Comparison of ENCODE assay signal across 17 cellular contexts in the genomic region with DNA sequence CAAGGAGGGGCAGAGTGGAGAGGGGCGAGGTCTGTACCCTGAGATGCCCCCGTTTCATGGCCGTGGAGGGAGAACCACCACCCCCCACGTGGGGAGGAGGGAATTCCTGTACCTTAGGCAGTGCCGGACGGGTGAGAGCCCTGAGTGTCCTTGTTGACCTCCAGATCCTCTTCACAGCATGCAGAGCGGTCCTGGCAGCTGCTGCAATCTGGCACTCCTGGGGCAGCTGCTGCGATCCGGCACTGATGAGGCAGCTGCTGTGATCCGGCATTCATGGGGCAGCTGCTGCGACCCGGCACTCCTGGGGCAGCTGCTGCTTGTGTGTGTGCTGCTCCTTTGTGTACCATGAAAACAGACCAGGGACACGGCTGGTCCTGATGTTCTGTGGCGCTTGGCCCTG. TPM values are rescaled to one million over a fixed set of nuclear protein-coding genes. Genes with fewer than 3 reads are reported as not detected.
DNase-seq lines count a peak whose midpoint lies in the region; ATAC-seq and TF ChIP-seq lines count a peak whose summit lies in the region.
"Had no signal": no experiment of that assay in that cellular context is flagged by ENCODE, and none has a peak within 500 bp of the region (broad histone marks: within the 10 kb centered on the region; RNA-seq: fewer than 3 reads in every experiment).

No MANE protein-coding gene starts in this region.

- TF ChIP-seq CTCF in left ventricle myocardium inferior (IDR thresholded peaks at IDR 0.05; ENCODE audit: borderline replicate concordance) (no peak), heart right ventricle (IDR thresholded peaks at IDR 0.05) (no peak), esophagus squamous epithelium (IDR thresholded peaks at IDR 0.05) (no peak)

- H3K4me2 ChIP-seq in skeletal muscle satellite cell (ENCODE audit: low read length): no peak overlapping the region
- H3K4me2 ChIP-seq: BLaER1 treated with 17β-estradiol and CSF1 and Interleukin-3, amounts not matched to agents 10 nM and 100 nM had no signal

- ATAC-seq in Right ventricle myocardium superior (ENCODE audit: poor library complexity) (peak; percentile 70), heart right ventricle (peak in 5 of 8 donors; percentile 17 to 74 (median 59))
- no peak for ATAC-seq in activated CD4-positive, CD25-positive, alpha-beta regulatory T cell treated with anti-CD3 and anti-CD28 coated beads, Interleukin-2, amount 50 U/mL, for 24 hours
- ATAC-seq: CD8-positive, alpha-beta T cell had no signal

- DNase-seq in Right ventricle myocardium superior: no peak
- no peak for DNase-seq in left ventricle myocardium inferior
- peak; percentile 5 for DNase-seq in NCI-H2196 (lab: John Stamatoyannopoulos, UW; ENCODE audit: unreplicated experiment)
- peak in 1 of 2 donors; percentile 23 for DNase-seq in heart right ventricle
- no peak for DNase-seq in activated gamma-delta T cell (lab: John Stamatoyannopoulos, UW)
- DNase-seq in esophagus squamous epithelium (lab: John Stamatoyannopoulos, UW): no peak
- DNase-seq: CD8-positive, alpha-beta T cell; DMS79 treated with DMSO at 0.1 percent for 48 hours; KBM-7; NCI-H1930; NCI-H2171; NCI-H446 treated with DMSO at 0.1 percent for 48 hours; Peyer's patch; T-helper 1 cell had no signal

- 71 to 75% methylated on average over 14 of the region's 14 CpGs for WGBS in heart right ventricle, 2 donors
- WGBS in esophagus squamous epithelium, 2 donors: 92 to 96% methylated on average over 4 to 5 of the region's 14 CpGs

- peaks cover 77% of the 10 kb centered on the region for H3K36me3 ChIP-seq in left ventricle myocardium inferior
- peaks cover 10 to 91% (median 44%) of the 10 kb centered on the region in 9 donors for H3K36me3 ChIP-seq in heart right ventricle
- H3K36me3 ChIP-seq in skeletal muscle satellite cell (ENCODE audit: insufficient read depth, low read length): peaks cover 93% of the 10 kb centered on the region
- H3K36me3 ChIP-seq in esophagus squamous epithelium: peaks cover 24 to 96% (median 28%) of the 10 kb centered on the region in 3 donors

- H3K27ac ChIP-seq in left ventricle myocardium inferior (replicated peaks) (no peak overlapping the region), heart right ventricle (no peak overlapping the region), esophagus squamous epithelium (no peak overlapping the region)
- H3K27ac ChIP-seq: BLaER1 treated with 17β-estradiol and CSF1 and Interleukin-3, amounts not matched to agents 10 nM and 100 nM; Peyer's patch had no signal

- H3K9me3 ChIP-seq in left ventricle myocardium inferior (replicated peaks) (peaks cover 30% of the 10 kb centered on the region), heart right ventricle (peaks cover 0 to 36% (median 3%) of the 10 kb centered on the region in 11 donors), skeletal muscle satellite cell (replicated peaks; ENCODE audit: low read length) (peaks cover 23% of the 10 kb centered on the region), esophagus squamous epithelium (peaks cover 0 to 3% (median 0%) of the 10 kb centered on the region in 3 donors)
- H3K9me3 ChIP-seq: Peyer's patch had no signal

- H3K4me3 ChIP-seq in left ventricle myocardium inferior (no peak overlapping the region), heart right ventricle (no peak overlapping the region), skeletal muscle satellite cell (ENCODE audit: low read length) (no peak overlapping the region), esophagus squamous epithelium (no peak overlapping the region)
- H3K4me3 ChIP-seq: BLaER1 treated with 17β-estradiol and CSF1 and Interleukin-3, amounts not matched to agents 10 nM and 100 nM; Peyer's patch had no signal

- intact Hi-C loops in Right ventricle myocardium superior (cut with DNase I): no loop called here
- intact Hi-C loops in left ventricle myocardium inferior (cut with micrococcal nuclease): no loop called here
- intact Hi-C loops in heart right ventricle (cut with DNase I): no loop called here
- intact Hi-C loops in esophagus squamous epithelium (cut with DNase I): no loop called here

- no peaks in the 10 kb centered on the region for H3K27me3 ChIP-seq in left ventricle myocardium inferior (ENCODE audit: low read depth)
- H3K27me3 ChIP-seq in heart right ventricle: no peaks in the 10 kb centered on the region
- H3K27me3 ChIP-seq in skeletal muscle satellite cell (ENCODE audit: control insufficient read depth, insufficient read depth, low read length): no peaks in the 10 kb centered on the region
- no peaks in the 10 kb centered on the region for H3K27me3 ChIP-seq in esophagus squamous epithelium
- H3K27me3 ChIP-seq: BLaER1 treated with 17β-estradiol and CSF1 and Interleukin-3, amounts not matched to agents 10 nM and 100 nM; Peyer's patch had no signal

- peaks cover 14% of the 10 kb centered on the region for H3K4me1 ChIP-seq in left ventricle myocardium inferior
- peaks cover 0 to 6% (median 0%) of the 10 kb centered on the region in 9 donors for H3K4me1 ChIP-seq in heart right ventricle
- H3K4me1 ChIP-seq in skeletal muscle satellite cell (ENCODE audit: control insufficient read depth, insufficient read depth, low read length): no peaks in the 10 kb centered on the region
- no peaks in the 10 kb centered on the region for H3K4me1 ChIP-seq in esophagus squamous epithelium
- H3K4me1 ChIP-seq: BLaER1 treated with 17β-estradiol and CSF1 and Interleukin-3, amounts not matched to agents 10 nM and 100 nM; Peyer's patch had no signal

- no peak for TF ChIP-seq POLR2A in esophagus squamous epithelium (IDR thresholded peaks at IDR 0.05)

- peak overlapping the region; percentile 23 for H3K9ac ChIP-seq in skeletal muscle satellite cell (ENCODE audit: low read depth, low read length)
- H3K9ac ChIP-seq: BLaER1 treated with 17β-estradiol and CSF1 and Interleukin-3, amounts not matched to agents 10 nM and 100 nM had no signal

RNA-seq across cellular contexts. Expression of gene ZNF778, which starts 12.7 kb away (rescaled TPM):
- total RNA-seq in Right ventricle myocardium superior (9.9 TPM), left ventricle myocardium inferior (8.7 TPM), heart right ventricle (10 to 100 TPM in 2 of 10 donors, 1 to 10 TPM in 8; 5.9 to 11.3 (median 8.8) TPM), esophagus squamous epithelium (10 to 100 TPM in 1 of 4 donors, 1 to 10 TPM in 3; 3.4 to 10.7 (median 6.5) TPM)
- 1 to 10 TPM; 1.7 to 1.8 TPM for polyA plus RNA-seq in heart right ventricle
- 7.9 and 10.7 TPM in 2 replicates for total RNA-seq in skeletal muscle satellite cell (2012; rRNA removed)

RNA-seq across cellular contexts. Expression of gene SLC22A31, which starts 29.9 kb away (rescaled TPM):
- total RNA-seq in Right ventricle myocardium superior: not detected
- not detected for total RNA-seq in left ventricle myocardium inferior
- total RNA-seq in heart right ventricle: under 1 TPM in 1 of 10 donors, not detected in 9; 0.36 TPM
- under 1 TPM in 1 of 2 donors, not detected in 1; 0.20 TPM for polyA plus RNA-seq in heart right ventricle
- total RNA-seq in skeletal muscle satellite cell (2012; rRNA removed): 0.76 and 1.7 TPM in 2 replicates
- not detected for total RNA-seq in esophagus squamous epithelium

RNA-seq across cellular contexts. Expression of gene CDH15, which starts 58.7 kb away (rescaled TPM):
- total RNA-seq in Right ventricle myocardium superior (not detected), left ventricle myocardium inferior (not detected), heart right ventricle (under 1 TPM in 2 of 10 donors, not detected in 8; 0.08 to 0.16 TPM), esophagus squamous epithelium (not detected)
- polyA plus RNA-seq in heart right ventricle: under 1 TPM in 1 of 2 donors, not detected in 1; 0.45 TPM
- 2.5 and 17.0 TPM in 2 replicates for total RNA-seq in skeletal muscle satellite cell (2012; rRNA removed)
- total RNA-seq: Peyer's patch had no signal

Comparison
In these comparisons a context has a peak if more than half of its experiments do, and no peak if none do; other contexts are left out.
1. ATAC-seq: peak in Right ventricle myocardium superior (single experiment) and heart right ventricle (5 of 8); none in activated CD4-positive, CD25-positive, alpha-beta regulatory T cell treated with anti-CD3 and anti-CD28 coated beads, Interleukin-2, amount 50 U/mL, for 24 hours (0 of 2).